1 cellular context compared by ENCODE assay signal in genomic region chr3:128411574-128412064, GRCh38.
TF ChIP-seq lines count a peak whose summit lies in the region.

No MANE protein-coding gene starts in this region.

TF ChIP-seq in K562, 482 proteins besides CTCF, POLR2A, EP300 and RAD21 (continued from another document and continues in another):
- TF ChIP-seq, protein P1, sequence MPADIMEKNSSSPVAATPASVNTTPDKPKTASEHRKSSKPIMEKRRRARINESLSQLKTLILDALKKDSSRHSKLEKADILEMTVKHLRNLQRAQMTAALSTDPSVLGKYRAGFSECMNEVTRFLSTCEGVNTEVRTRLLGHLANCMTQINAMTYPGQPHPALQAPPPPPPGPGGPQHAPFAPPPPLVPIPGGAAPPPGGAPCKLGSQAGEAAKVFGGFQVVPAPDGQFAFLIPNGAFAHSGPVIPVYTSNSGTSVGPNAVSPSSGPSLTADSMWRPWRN (IDR thresholded peaks at IDR 0.05; ENCODE audit: low read depth): no peak
- TF ChIP-seq EP400 (IDR thresholded peaks at IDR 0.05) (0 out of 2 replicates have a peak, but pooled peaks have one; percentile 15), SRSF7 (optimal IDR thresholded peaks at IDR 0.05; ENCODE audit: low read depth, low read length) (no peak), ETS1 (conservative IDR thresholded peaks at IDR 0.05; ENCODE audit: control insufficient read depth, low read depth, low read length) (no peak), E2F5 (CRISPR knock-in tag; IDR thresholded peaks at IDR 0.05) (no peak), BRCA1 (IDR thresholded peaks at IDR 0.05) (no peak), BRCA1 (CRISPR knock-in tag; IDR thresholded peaks at IDR 0.05) (no peak), ZNF639 (CRISPR knock-in tag; conservative IDR thresholded peaks at IDR 0.05 in 1 of 2, IDR thresholded peaks at IDR 0.05 in 1 of 2) (no peak; a peak in 1 of 4 replicates), HIVEP1 (CRISPR knock-in tag; IDR thresholded peaks at IDR 0.05) (no peak), NRF1 (conservative IDR thresholded peaks at IDR 0.05 in 1 of 2, IDR thresholded peaks at IDR 0.05 in 1 of 2) (peak in 1 of 2 experiments; percentile 20; a peak in 1 of 4 replicates), ZNF79 (CRISPR knock-in tag; IDR thresholded peaks at IDR 0.05; ENCODE audit: low read depth) (peak; percentile 67; the same call in 1 of the 2 replicates), ZNF445 (CRISPR knock-in tag; IDR thresholded peaks at IDR 0.05; ENCODE audit: low read depth) (no peak), ZNF511 (CRISPR knock-in tag; IDR thresholded peaks at IDR 0.05) (no peak), ELF1 (tag; IDR thresholded peaks at IDR 0.05) (no peak), NR3C1 (CRISPR knock-in tag; IDR thresholded peaks at IDR 0.05) (no peak), SAFB2 (IDR thresholded peaks at IDR 0.05; ENCODE audit: borderline replicate concordance, low read depth, low read length, severe bottlenecking) (no peak), MLX (CRISPR knock-in tag; conservative IDR thresholded peaks at IDR 0.05) (no peak), STAT5B (CRISPR knock-in tag; IDR thresholded peaks at IDR 0.05) (no peak), SMAD4 (CRISPR knock-in tag; conservative IDR thresholded peaks at IDR 0.05) (peak; percentile 64), E2F4 (CRISPR knock-in tag; IDR thresholded peaks at IDR 0.05; ENCODE audit: low read depth) (no peak), YBX1 (IDR thresholded peaks at IDR 0.05) (no peak), ZNF41 (CRISPR knock-in tag; conservative IDR thresholded peaks at IDR 0.05) (no peak), ELF4 (CRISPR knock-in tag; IDR thresholded peaks at IDR 0.05) (peak; percentile 64; the same call in 1 of the 2 replicates), OTX1 (CRISPR knock-in tag; IDR thresholded peaks at IDR 0.05) (0 out of 2 replicates have a peak, but pooled peaks have one; percentile 37), HDAC2 (IDR thresholded peaks at IDR 0.05) (no peak), USF2 (CRISPR knock-in tag; IDR thresholded peaks at IDR 0.05) (no peak), DACH1 (IDR thresholded peaks at IDR 0.05; ENCODE audit: partially characterized antibody) (no peak), ARID1B (IDR thresholded peaks at IDR 0.05) (peak; percentile 45; the same call in 1 of the 2 replicates), RB1 (IDR thresholded peaks at IDR 0.05; ENCODE audit: low read depth) (no peak), NR2C2 (CRISPR knock-in tag; IDR thresholded peaks at IDR 0.05) (no peak), NR2C2 (tag; IDR thresholded peaks at IDR 0.05) (no peak), LCOR (CRISPR knock-in tag; IDR thresholded peaks at IDR 0.05) (no peak), MIER1 (IDR thresholded peaks at IDR 0.05; ENCODE audit: low read depth) (no peak), NR4A1 (CRISPR knock-in tag; IDR thresholded peaks at IDR 0.05) (peak; percentile 73; the same call in 1 of the 2 replicates), NR4A1 (tag; IDR thresholded peaks at IDR 0.05) (no peak), ESRRA (IDR thresholded peaks at IDR 0.05; ENCODE audit: borderline replicate concordance, low read depth) (0 out of 2 replicates have a peak, but pooled peaks have one; percentile 11), TCF15 (CRISPR knock-in tag; IDR thresholded peaks at IDR 0.05) (no peak)
- TF ChIP-seq, protein P2, sequence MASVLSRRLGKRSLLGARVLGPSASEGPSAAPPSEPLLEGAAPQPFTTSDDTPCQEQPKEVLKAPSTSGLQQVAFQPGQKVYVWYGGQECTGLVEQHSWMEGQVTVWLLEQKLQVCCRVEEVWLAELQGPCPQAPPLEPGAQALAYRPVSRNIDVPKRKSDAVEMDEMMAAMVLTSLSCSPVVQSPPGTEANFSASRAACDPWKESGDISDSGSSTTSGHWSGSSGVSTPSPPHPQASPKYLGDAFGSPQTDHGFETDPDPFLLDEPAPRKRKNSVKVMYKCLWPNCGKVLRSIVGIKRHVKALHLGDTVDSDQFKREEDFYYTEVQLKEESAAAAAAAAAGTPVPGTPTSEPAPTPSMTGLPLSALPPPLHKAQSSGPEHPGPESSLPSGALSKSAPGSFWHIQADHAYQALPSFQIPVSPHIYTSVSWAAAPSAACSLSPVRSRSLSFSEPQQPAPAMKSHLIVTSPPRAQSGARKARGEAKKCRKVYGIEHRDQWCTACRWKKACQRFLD (CRISPR knock-in tag; IDR thresholded peaks at IDR 0.05): 0 out of 2 replicates have a peak, but pooled peaks have one; percentile 20
- TF ChIP-seq, protein P3, sequence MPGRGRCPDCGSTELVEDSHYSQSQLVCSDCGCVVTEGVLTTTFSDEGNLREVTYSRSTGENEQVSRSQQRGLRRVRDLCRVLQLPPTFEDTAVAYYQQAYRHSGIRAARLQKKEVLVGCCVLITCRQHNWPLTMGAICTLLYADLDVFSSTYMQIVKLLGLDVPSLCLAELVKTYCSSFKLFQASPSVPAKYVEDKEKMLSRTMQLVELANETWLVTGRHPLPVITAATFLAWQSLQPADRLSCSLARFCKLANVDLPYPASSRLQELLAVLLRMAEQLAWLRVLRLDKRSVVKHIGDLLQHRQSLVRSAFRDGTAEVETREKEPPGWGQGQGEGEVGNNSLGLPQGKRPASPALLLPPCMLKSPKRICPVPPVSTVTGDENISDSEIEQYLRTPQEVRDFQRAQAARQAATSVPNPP (IDR thresholded peaks at IDR 0.05; ENCODE audit: borderline replicate concordance, insufficient read depth, insufficient read length): no peak
- TF ChIP-seq, protein P4, sequence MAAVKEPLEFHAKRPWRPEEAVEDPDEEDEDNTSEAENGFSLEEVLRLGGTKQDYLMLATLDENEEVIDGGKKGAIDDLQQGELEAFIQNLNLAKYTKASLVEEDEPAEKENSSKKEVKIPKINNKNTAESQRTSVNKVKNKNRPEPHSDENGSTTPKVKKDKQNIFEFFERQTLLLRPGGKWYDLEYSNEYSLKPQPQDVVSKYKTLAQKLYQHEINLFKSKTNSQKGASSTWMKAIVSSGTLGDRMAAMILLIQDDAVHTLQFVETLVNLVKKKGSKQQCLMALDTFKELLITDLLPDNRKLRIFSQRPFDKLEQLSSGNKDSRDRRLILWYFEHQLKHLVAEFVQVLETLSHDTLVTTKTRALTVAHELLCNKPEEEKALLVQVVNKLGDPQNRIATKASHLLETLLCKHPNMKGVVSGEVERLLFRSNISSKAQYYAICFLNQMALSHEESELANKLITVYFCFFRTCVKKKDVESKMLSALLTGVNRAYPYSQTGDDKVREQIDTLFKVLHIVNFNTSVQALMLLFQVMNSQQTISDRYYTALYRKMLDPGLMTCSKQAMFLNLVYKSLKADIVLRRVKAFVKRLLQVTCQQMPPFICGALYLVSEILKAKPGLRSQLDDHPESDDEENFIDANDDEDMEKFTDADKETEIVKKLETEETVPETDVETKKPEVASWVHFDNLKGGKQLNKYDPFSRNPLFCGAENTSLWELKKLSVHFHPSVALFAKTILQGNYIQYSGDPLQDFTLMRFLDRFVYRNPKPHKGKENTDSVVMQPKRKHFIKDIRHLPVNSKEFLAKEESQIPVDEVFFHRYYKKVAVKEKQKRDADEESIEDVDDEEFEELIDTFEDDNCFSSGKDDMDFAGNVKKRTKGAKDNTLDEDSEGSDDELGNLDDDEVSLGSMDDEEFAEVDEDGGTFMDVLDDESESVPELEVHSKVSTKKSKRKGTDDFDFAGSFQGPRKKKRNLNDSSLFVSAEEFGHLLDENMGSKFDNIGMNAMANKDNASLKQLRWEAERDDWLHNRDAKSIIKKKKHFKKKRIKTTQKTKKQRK (IDR thresholded peaks at IDR 0.05; ENCODE audit: borderline replicate concordance, low read depth, low read length): no peak
- TF ChIP-seq, protein P5, sequence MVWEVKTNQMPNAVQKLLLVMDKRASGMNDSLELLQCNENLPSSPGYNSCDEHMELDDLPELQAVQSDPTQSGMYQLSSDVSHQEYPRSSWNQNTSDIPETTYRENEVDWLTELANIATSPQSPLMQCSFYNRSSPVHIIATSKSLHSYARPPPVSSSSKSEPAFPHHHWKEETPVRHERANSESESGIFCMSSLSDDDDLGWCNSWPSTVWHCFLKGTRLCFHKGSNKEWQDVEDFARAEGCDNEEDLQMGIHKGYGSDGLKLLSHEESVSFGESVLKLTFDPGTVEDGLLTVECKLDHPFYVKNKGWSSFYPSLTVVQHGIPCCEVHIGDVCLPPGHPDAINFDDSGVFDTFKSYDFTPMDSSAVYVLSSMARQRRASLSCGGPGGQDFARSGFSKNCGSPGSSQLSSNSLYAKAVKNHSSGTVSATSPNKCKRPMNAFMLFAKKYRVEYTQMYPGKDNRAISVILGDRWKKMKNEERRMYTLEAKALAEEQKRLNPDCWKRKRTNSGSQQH (CRISPR knock-in tag; IDR thresholded peaks at IDR 0.05): no peak
- TF ChIP-seq, protein P6, sequence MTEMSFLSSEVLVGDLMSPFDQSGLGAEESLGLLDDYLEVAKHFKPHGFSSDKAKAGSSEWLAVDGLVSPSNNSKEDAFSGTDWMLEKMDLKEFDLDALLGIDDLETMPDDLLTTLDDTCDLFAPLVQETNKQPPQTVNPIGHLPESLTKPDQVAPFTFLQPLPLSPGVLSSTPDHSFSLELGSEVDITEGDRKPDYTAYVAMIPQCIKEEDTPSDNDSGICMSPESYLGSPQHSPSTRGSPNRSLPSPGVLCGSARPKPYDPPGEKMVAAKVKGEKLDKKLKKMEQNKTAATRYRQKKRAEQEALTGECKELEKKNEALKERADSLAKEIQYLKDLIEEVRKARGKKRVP (CRISPR knock-in tag; IDR thresholded peaks at IDR 0.05): 0 out of 2 replicates have a peak, but pooled peaks have one; percentile 19
